1 cellular context compared by ENCODE assay signal in genomic region chr15:50354838-50355611, GRCh38.
TF ChIP-seq lines count a peak whose summit lies in the region.

GABPB1 (minus strand) TSS chr15:50355198; CDS start chr15:50309798, 45,400 bp downstream.

TF ChIP-seq in K562, 482 proteins besides CTCF, POLR2A, EP300 and RAD21 (continued from another document and continues in another):
- peak; percentile 96 for TF ChIP-seq RBFOX2 (IDR thresholded peaks at IDR 0.05; ENCODE audit: low read depth, low read length)
- no peak for TF ChIP-seq FOXJ2 (tag; IDR thresholded peaks at IDR 0.05)
- TF ChIP-seq ETV1 (tag; conservative IDR thresholded peaks at IDR 0.05; ENCODE audit: low read depth) = peak; percentile 93
- peak; percentile 73; the same call in 1 of the 2 replicates for TF ChIP-seq SP1 (CRISPR knock-in tag; IDR thresholded peaks at IDR 0.05)
- peak; percentile 47; the same call in 1 of the 2 replicates for TF ChIP-seq GATAD2B (IDR thresholded peaks at IDR 0.05; ENCODE audit: borderline replicate concordance)
- peak; percentile 96 to 97 for TF ChIP-seq NRF1 (conservative IDR thresholded peaks at IDR 0.05 in 1 of 2, IDR thresholded peaks at IDR 0.05 in 1 of 2)
- peak; percentile 80; the same call in 1 of the 2 replicates for TF ChIP-seq CGGBP1 (CRISPR knock-in tag; IDR thresholded peaks at IDR 0.05)
- TF ChIP-seq HDAC3 (IDR thresholded peaks at IDR 0.05; ENCODE audit: borderline replicate concordance, partially characterized antibody) = peak; percentile 69
- TF ChIP-seq BACH1 (tag; IDR thresholded peaks at IDR 0.05) = no peak
- TF ChIP-seq ZNF143 (CRISPR knock-in tag; IDR thresholded peaks at IDR 0.05) = peak; percentile 67
- peak; percentile 86; the same call in 1 of the 2 replicates for TF ChIP-seq ZNF589 (CRISPR knock-in tag; IDR thresholded peaks at IDR 0.05; ENCODE audit: low read depth)
- TF ChIP-seq LCOR (CRISPR knock-in tag; IDR thresholded peaks at IDR 0.05) = peak; percentile 96
- TF ChIP-seq CBX5 (IDR thresholded peaks at IDR 0.05; ENCODE audit: borderline replicate concordance, low read depth) = no peak
- peak; percentile 60 for TF ChIP-seq PML (IDR thresholded peaks at IDR 0.05; ENCODE audit: low read length)
- no peak for TF ChIP-seq DNMT1 (IDR thresholded peaks at IDR 0.05)
- TF ChIP-seq CBX3 (IDR thresholded peaks at IDR 0.05; ENCODE audit: borderline replicate concordance in 1 of 2, low read length in 2 of 2) = peak in 1 of 2 experiments; percentile 24; a peak in 1 of 3 replicates
- TF ChIP-seq PHTF2 (CRISPR knock-in tag; IDR thresholded peaks at IDR 0.05) = no peak
- TF ChIP-seq HES1 (IDR thresholded peaks at IDR 0.05; ENCODE audit: low read depth) = peak; percentile 60
- TF ChIP-seq GABPB1 (CRISPR knock-in tag; IDR thresholded peaks at IDR 0.05) = peak; percentile 77
- TF ChIP-seq EHMT2 (IDR thresholded peaks at IDR 0.05) = no peak
- no peak for TF ChIP-seq HINFP (tag; conservative IDR thresholded peaks at IDR 0.05; ENCODE audit: low read depth)
- no peak for TF ChIP-seq ZNF23 (CRISPR knock-in tag; IDR thresholded peaks at IDR 0.05)
- peak; percentile 73 for TF ChIP-seq ATF7 (IDR thresholded peaks at IDR 0.05)
- TF ChIP-seq TBL1XR1 (IDR thresholded peaks at IDR 0.05; ENCODE audit: low read length in 2 of 2) = peak in 1 of 2 experiments; percentile 49; a peak in 2 of 4 replicates
- peak; percentile 19; the same call in 1 of the 2 replicates for TF ChIP-seq TAL1 (IDR thresholded peaks at IDR 0.05)
- TF ChIP-seq SMAD1 (IDR thresholded peaks at IDR 0.05; ENCODE audit: low read depth, low read length, partially characterized antibody) = peak; percentile 25
- TF ChIP-seq PKNOX1 (IDR thresholded peaks at IDR 0.05) = no peak
- TF ChIP-seq ZNF318 (IDR thresholded peaks at IDR 0.05; ENCODE audit: borderline replicate concordance in 1 of 2, low read depth in 1 of 2) = peak in 1 of 2 experiments; percentile 58; a peak in 1 of 4 replicates
- TF ChIP-seq AFF4 (CRISPR knock-in tag; IDR thresholded peaks at IDR 0.05) = peak; percentile 54; the same call in 1 of the 2 replicates
- peak; percentile 18; the same call in 1 of the 2 replicates for TF ChIP-seq RNF2 (IDR thresholded peaks at IDR 0.05)
- TF ChIP-seq CTBP1 (IDR thresholded peaks at IDR 0.05; ENCODE audit: borderline replicate concordance) = peak; percentile 66
- TF ChIP-seq BDP1 (IDR thresholded peaks at IDR 0.05; ENCODE audit: insufficient read depth, insufficient read length) = no peak
- 0 out of 2 replicates have a peak, but pooled peaks have one; percentile 31 for TF ChIP-seq HIVEP1 (CRISPR knock-in tag; IDR thresholded peaks at IDR 0.05)
- peak; percentile 74 for TF ChIP-seq MTA3 (IDR thresholded peaks at IDR 0.05; ENCODE audit: borderline replicate concordance)
- TF ChIP-seq BMI1 (IDR thresholded peaks at IDR 0.05; ENCODE audit: low read length) = no peak
- TF ChIP-seq STAG1 (CRISPR knock-in tag; IDR thresholded peaks at IDR 0.05; ENCODE audit: borderline replicate concordance) = no peak
- TF ChIP-seq CBX1 (IDR thresholded peaks at IDR 0.05; ENCODE audit: low read depth) = peak; percentile 70
- TF ChIP-seq TAF9B (IDR thresholded peaks at IDR 0.05; ENCODE audit: partially characterized antibody) = peak; percentile 97
- TF ChIP-seq CEBPB (tag; IDR thresholded peaks at IDR 0.05) = no peak
- peak; percentile 49 for TF ChIP-seq JUND (IDR thresholded peaks at IDR 0.05; ENCODE audit: borderline replicate concordance, low read depth, low read length)
- TF ChIP-seq JUND (tag; IDR thresholded peaks at IDR 0.05; ENCODE audit: borderline replicate concordance, low read depth, low read length) = peak; percentile 39; the same call in 2 of the 3 replicates
- 0 out of 4 replicates have a peak, but pooled peaks of 1 of the 2 experiments have one; percentile 57 for TF ChIP-seq TEAD1 (CRISPR knock-in tag; IDR thresholded peaks at IDR 0.05)
- no peak for TF ChIP-seq POU5F1 (IDR thresholded peaks at IDR 0.05; ENCODE audit: borderline replicate concordance, low read depth, low read length, partially characterized antibody)
- 0 out of 2 replicates have a peak, but pooled peaks have one; percentile 24 for TF ChIP-seq ZNF449 (CRISPR knock-in tag; IDR thresholded peaks at IDR 0.05)
- TF ChIP-seq FOXA3 (CRISPR knock-in tag; conservative IDR thresholded peaks at IDR 0.05 in 1 of 2, IDR thresholded peaks at IDR 0.05 in 1 of 2) = no peak
- TF ChIP-seq ATF4 (CRISPR knock-in tag; IDR thresholded peaks at IDR 0.05) = no peak
- TF ChIP-seq E2F1 (CRISPR knock-in tag; IDR thresholded peaks at IDR 0.05) = peak; percentile 87
